Comparison of ENCODE assay signal across 8 cellular contexts in genomic region chr2:19899853-19900525, GRCh38. TPM values are rescaled to one million over a fixed set of nuclear protein-coding genes. Genes with fewer than 3 reads are reported as not detected.
DNase-seq lines count a peak whose midpoint lies in the region; ATAC-seq and TF ChIP-seq lines count a peak whose summit lies in the region.

No MANE protein-coding gene starts in this region.

- TF ChIP-seq POLR2A in ovary (IDR thresholded peaks at IDR 0.05), result no peak

- H3K36me3 ChIP-seq in BJ (ENCODE audit: control insufficient read depth, insufficient read depth, low read length) (no peaks in the 10 kb centered on the region), MG63 (no peaks in the 10 kb centered on the region; the same call in 1 of the 2 replicates), ectodermal cell (ENCODE audit: control insufficient read depth, insufficient read depth, low read length) (no peaks in the 10 kb centered on the region), ovary (no peaks in the 10 kb centered on the region)

- H3K4me3 ChIP-seq in BJ (ENCODE audit: low read depth, low read length), result peak overlapping the region; percentile 65
- peak overlapping the region; percentile 74 for H3K4me3 ChIP-seq in MG63
- peak overlapping the region; percentile 99 for H3K4me3 ChIP-seq in ectodermal cell (ENCODE audit: insufficient read depth, low read depth, low read length)
- peak overlapping the region; percentile 93 for H3K4me3 ChIP-seq in ovary

- POLR2A ChIA-PET in BJ (lab: Charles Lee) (no interaction called here), RWPE1 (lab: Yijun Ruan, JAX; ENCODE audit: low non-redundant PET) (no interaction called here)

- TF ChIP-seq EP300 in ovary (IDR thresholded peaks at IDR 0.05), result no peak

- peak; percentile 30 for ATAC-seq in GM19043 (IDR thresholded peaks at IDR 0.05; ENCODE audit: low read depth, unreplicated experiment)

- no peaks in the 10 kb centered on the region for H3K27me3 ChIP-seq in BJ (ENCODE audit: control insufficient read depth, insufficient read depth, low read length)
- H3K27me3 ChIP-seq in MG63, result no peaks in the 10 kb centered on the region
- H3K27me3 ChIP-seq in ectodermal cell (ENCODE audit: control insufficient read depth, insufficient read depth, low read length, poor library complexity, severe bottlenecking), result no peaks in the 10 kb centered on the region
- H3K27me3 ChIP-seq in ovary, result no peaks in the 10 kb centered on the region

- intact Hi-C loops in ovary (cut with DNase I), result no loop called here

- CTCF ChIA-PET in BJ (lab: Yijun Ruan, JAX) (interaction anchor here (1.4 kb wide), 1 partner anchor 15 kb away, joined by 3 read pairs; no protein-coding TSS in a partner anchor), RWPE1 (lab: Yijun Ruan, JAX) (interaction anchor here (0.6 to 0.7 kb wide), 2 partner anchors 49 to 530 kb away, joined by 3 read pairs; no protein-coding TSS in a partner anchor)

- 92 to 98% methylated on average over 3 of the region's 3 CpGs for WGBS in ectodermal cell, 2 experiments
- 79 to 82% (median 80%) methylated on average over 3 of the region's 3 CpGs for WGBS in ovary, 3 donors

- DNase-seq in BJ (ENCODE audit: low read depth), result no peak
- no peak for DNase-seq in MG63
- no peak for DNase-seq in ovary
- no peak for DNase-seq in NCI-H1105 treated with DMSO at 0.1 percent for 48 hours (lab: John Stamatoyannopoulos, UW)
- DNase-seq in RWPE1 (ENCODE audit: low spot score), result no peak
- DNase-seq in HuH-7 (ENCODE audit: low spot score), result no peak

- TF ChIP-seq CTCF in BJ (IDR thresholded peaks at IDR 0.05; ENCODE audit: insufficient read depth, low read depth, low read length), result no peak
- TF ChIP-seq CTCF in ovary (IDR thresholded peaks at IDR 0.05), result no peak
- no peak for TF ChIP-seq CTCF in RWPE1 (conservative IDR thresholded peaks at IDR 0.05; ENCODE audit: low read depth)

- H3K9me3 ChIP-seq in MG63 (no peaks in the 10 kb centered on the region), ectodermal cell (ENCODE audit: control insufficient read depth, low read length) (no peaks in the 10 kb centered on the region), ovary (no peaks in the 10 kb centered on the region)

- H3K27ac ChIP-seq in ectodermal cell (ENCODE audit: insufficient read depth, low read depth, low read length, poor library complexity, severe bottlenecking) (no peak overlapping the region), ovary (no peak overlapping the region), RWPE1 (no peak overlapping the region)

- peaks cover 9% of the 10 kb centered on the region for H3K4me1 ChIP-seq in ectodermal cell (ENCODE audit: control insufficient read depth, insufficient read depth, low read length)
- H3K4me1 ChIP-seq in ovary (ENCODE audit: insufficient read depth), result peaks cover 13% of the 10 kb centered on the region

RNA-seq across cellular contexts. Expression of gene TTC32, which starts 1.8 kb away (rescaled TPM):
- polyA plus RNA-seq in BJ (2011; rRNA removed), result 3.6 and 3.9 TPM in 2 replicates
- 2.4 and 3.8 TPM in 2 replicates for polyA minus RNA-seq in BJ (2011; rRNA and poly(A)+ RNA removed)
- total RNA-seq in MG63 (2014; rRNA removed; shearing (Covaris generic); ENCODE audit: low replicate concordance), result 6.0 and 11.5 TPM in 2 replicates
- polyA plus RNA-seq in ectodermal cell (2013, experiment 1 of 4), result 17.9 TPM
- 20.8 TPM for polyA plus RNA-seq in ectodermal cell (2013, experiment 2 of 4)
- polyA plus RNA-seq in ectodermal cell (2013, experiment 3 of 4), result 19.6 TPM
- polyA plus RNA-seq in ectodermal cell (2013, experiment 4 of 4), result 22.6 TPM
- total RNA-seq in ovary, result 10 to 100 TPM; 11.9 to 21.0 (median 16.8) TPM
- polyA plus RNA-seq in ovary, result 10 to 100 TPM in 1 of 2 donors, 1 to 10 TPM in 1; 9.6 to 30.1 TPM
